Comparison of ENCODE assay signal across 8 cellular contexts in genomic region chr17:45132302-45132568, GRCh38. TPM values are rescaled to one million over a fixed set of nuclear protein-coding genes. Genes with fewer than 3 reads are reported as not detected.
DNase-seq lines count a peak whose midpoint lies in the region; ATAC-seq and TF ChIP-seq lines count a peak whose summit lies in the region.

PLCD3 (minus strand) TSS chr17:45132515; CDS start chr17:45132410, 105 bp downstream.

- H3K4me1 ChIP-seq in prostate gland (replicated peaks), result peaks cover 11% of the 10 kb centered on the region

- H3K36me3 Mint-ChIP-seq in HFFc6 (ENCODE audit: low read depth) (no peaks in the 10 kb centered on the region), glutamatergic neuron (ENCODE audit: unreplicated experiment) (no peaks in the 10 kb centered on the region)

- H3K27ac ChIP-seq in WERI-Rb-1 (peak within 1 kb of the TSS; percentile 81), prostate gland (peak within 1 kb of the TSS; percentile 97 to 98)

- DNase-seq in HFFc6 (no peak), WERI-Rb-1 (no peak), glutamatergic neuron (no peak), prostate gland (ENCODE audit: low spot score) (no peak), GM19240 (ENCODE audit: insufficient read length, low spot score) (no peak), SHP77 (lab: John Stamatoyannopoulos, UW) (no peak)

- peak within 1 kb of the TSS; percentile 92 for H3K4me3 Mint-ChIP-seq in HFFc6
- peak within 1 kb of the TSS; percentile 80 for H3K4me3 Mint-ChIP-seq in glutamatergic neuron (ENCODE audit: unreplicated experiment)

- H3K36me3 ChIP-seq in WERI-Rb-1, result no peaks in the 10 kb centered on the region; the same call in 1 of the 2 replicates
- H3K36me3 ChIP-seq in prostate gland, result no peaks in the 10 kb centered on the region

- H3K27me3 ChIP-seq in WERI-Rb-1 (ENCODE audit: insufficient read depth, low read depth, severe bottlenecking), result no peaks in the 10 kb centered on the region
- H3K27me3 ChIP-seq in prostate gland (replicated peaks; ENCODE audit: insufficient read depth), result no peaks in the 10 kb centered on the region

- ATAC-seq in GM18873 (IDR thresholded peaks at IDR 0.05; ENCODE audit: low FRiP score, unreplicated experiment) (no peak), GM21526 (IDR thresholded peaks at IDR 0.05; ENCODE audit: low FRiP score, unreplicated experiment) (no peak)

- H3K27ac Mint-ChIP-seq in HFFc6 (peak within 1 kb of the TSS; percentile 94), glutamatergic neuron (ENCODE audit: unreplicated experiment) (no peak within 1 kb of the TSS)

- H3K4me3 ChIP-seq in WERI-Rb-1 (ENCODE audit: low read depth, low read length) (peak within 1 kb of the TSS; percentile 75), prostate gland (peak within 1 kb of the TSS; percentile 58 to 86)

- H3K4me1 Mint-ChIP-seq in HFFc6 (ENCODE audit: low read depth) (peaks cover 55% of the 10 kb centered on the region), glutamatergic neuron (ENCODE audit: low read depth, unreplicated experiment) (peaks cover 5% of the 10 kb centered on the region)

- H3K9me3 Mint-ChIP-seq in HFFc6, result no peaks in the 10 kb centered on the region
- H3K9me3 Mint-ChIP-seq in glutamatergic neuron (ENCODE audit: unreplicated experiment), result peaks cover 7% of the 10 kb centered on the region

- TF ChIP-seq CTCF in HFFc6 (IDR thresholded peaks at IDR 0.05) (no peak), WERI-Rb-1 (IDR thresholded peaks at IDR 0.05; ENCODE audit: low read depth, low read length) (no peak), glutamatergic neuron (IDR thresholded peaks at IDR 0.05; ENCODE audit: partially characterized antibody, unreplicated experiment) (no peak), prostate gland (IDR thresholded peaks at IDR 0.05) (no peak)

- no peak for TF ChIP-seq POLR2A in prostate gland (IDR thresholded peaks at IDR 0.05)

- H3K9me3 ChIP-seq in WERI-Rb-1 (ENCODE audit: severe bottlenecking) (no peaks in the 10 kb centered on the region), prostate gland (no peaks in the 10 kb centered on the region)

- WGBS in prostate gland, result 0% methylated on average over 5 of the region's 38 CpGs

- intact Hi-C loops in prostate gland (cut with DNase I), result loop anchor here (2.0 to 5.0 kb wide), 3 partner anchors 40 to 355 kb away; no protein-coding TSS in a partner anchor

- H3K27me3 Mint-ChIP-seq in HFFc6 (ENCODE audit: insufficient read depth), result no peaks in the 10 kb centered on the region
- peaks cover 4% of the 10 kb centered on the region for H3K27me3 Mint-ChIP-seq in glutamatergic neuron (ENCODE audit: unreplicated experiment)

RNA-seq across cellular contexts. Expression of gene PLCD3, which starts in this region (rescaled TPM):
- total RNA-seq in HFFc6 (2021; fragmentation: NEBNext Ultra II Directional; extraction: Animal tissue kit (Norgen Biotek cat#: 25700)), result 100 to 1,000 TPM in 1 of 6 experiments, 10 to 100 TPM in 5; 77.2 to 112 (median 83.8) TPM
- 6.2 TPM for total RNA-seq in glutamatergic neuron (ENCODE audit: unreplicated experiment)
- 100 to 1,000 TPM in 1 of 2 donors, 10 to 100 TPM in 1; 34.7 to 154 TPM for total RNA-seq in prostate gland
